8 cellular contexts compared by ENCODE assay signal in the genomic region with DNA sequence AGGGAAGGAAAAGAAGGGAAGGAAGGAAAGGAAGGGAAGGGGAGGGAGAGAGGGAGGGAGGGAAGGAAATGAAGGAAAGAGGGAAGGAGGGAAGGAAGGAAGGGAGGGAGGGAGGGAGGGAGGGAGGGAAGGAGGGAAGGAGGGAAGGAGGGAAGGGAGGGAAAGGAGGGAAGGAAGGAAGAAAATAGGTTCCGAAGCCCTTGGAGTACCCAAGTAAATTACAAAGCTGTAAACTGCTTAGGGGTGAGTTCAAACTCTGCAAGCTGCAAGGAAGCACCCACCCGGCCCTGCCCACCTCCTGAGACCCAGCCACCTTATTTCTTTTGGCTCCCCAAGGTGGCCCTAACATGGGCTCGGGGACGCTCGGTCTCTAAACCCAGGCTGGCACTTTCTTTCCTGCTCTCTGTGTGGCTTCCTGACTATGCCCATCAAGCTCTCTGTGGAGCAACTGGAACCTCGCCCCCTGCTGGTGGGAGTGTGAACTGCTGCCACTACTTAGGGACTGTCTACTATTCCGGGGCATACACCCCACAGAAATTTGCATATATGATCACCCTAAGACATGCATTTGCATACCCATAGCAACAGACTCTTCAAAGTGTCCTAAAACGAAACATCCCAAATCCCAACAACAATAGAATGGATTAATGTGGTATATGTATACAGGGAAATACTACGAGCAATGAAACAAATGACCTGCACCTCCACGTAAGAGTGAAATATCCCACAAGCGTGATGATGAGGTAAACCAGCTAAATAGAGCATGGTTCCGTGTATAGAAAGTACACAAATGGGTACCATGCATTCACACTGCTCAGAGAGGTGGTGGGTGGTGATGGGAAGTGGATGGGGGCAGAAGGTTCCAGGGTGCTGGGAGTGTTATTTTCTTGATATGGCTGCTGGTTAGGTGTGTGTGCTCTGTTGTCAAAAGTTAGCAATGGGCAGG.
DNase-seq lines count a peak whose midpoint lies in the region; ATAC-seq and TF ChIP-seq lines count a peak whose summit lies in the region.

No MANE protein-coding gene starts in this region.

- ATAC-seq in HG03095 (IDR thresholded peaks at IDR 0.05; ENCODE audit: unreplicated experiment) (peak; percentile 72), T-cell (replicated peaks in 1 of 4) (peak; percentile 45 to 81 (median 65)), right lobe of liver (peak; percentile 72 to 81 (median 79))
- ATAC-seq in activated naive CD8-positive, alpha-beta T cell treated with anti-CD3 and anti-CD28 coated beads, Interleukin-2, amount 50 U/mL, for 24 hours = peak; percentile 79

- H3K27me3 ChIP-seq in right lobe of liver = no peaks in the 10 kb centered on the region

- CTCF ChIA-PET in T-cell (lab: Charles Lee) = interaction anchor here (0.6 to 1.5 kb wide), 17 partner anchors 9 to 496 kb away, joined by 3 to 12 read pairs (median 3); no protein-coding TSS in a partner anchor

- H3K27ac ChIP-seq in right lobe of liver = no peak overlapping the region

- DNase-seq in SKM-1 treated with dmso at 0.1 percent for 144 hours (lab: John Stamatoyannopoulos, UW; ENCODE audit: unreplicated experiment) (peak; percentile 0), SKM-1 (lab: John Stamatoyannopoulos, UW; ENCODE audit: unreplicated experiment) (no peak), T-cell (peak; percentile 33 to 79 (median 62)), right lobe of liver (peak; percentile 56 to 66 (median 57)), GOT3 (lab: John Stamatoyannopoulos, UW) (no peak)
- peak; percentile 77 for DNase-seq in activated naive CD8-positive, alpha-beta T cell treated with anti-CD3 and anti-CD28 coated beads, Interleukin-2, amount 50 U/mL, for 24 hours
- peak; percentile 57 to 69 for DNase-seq in stimulated activated CD8-positive, alpha-beta memory T cell treated with anti-CD3 and anti-CD28 coated beads, Interleukin-4, amount 100 ng/mL, for 4 hours (ENCODE audit: low read depth in 2 of 2, low spot score in 1 of 2)

- POLR2A ChIA-PET in T-cell (lab: Charles Lee) = interaction anchor here in 1 of 2 donors (0.7 kb wide), 1 partner anchor 147 kb away, joined by 5 read pairs; no protein-coding TSS in a partner anchor

- peaks cover 12 to 17% (median 17%) of the 10 kb centered on the region in 3 donors for H3K4me1 Mint-ChIP-seq in T-cell
- peaks cover 22% of the 10 kb centered on the region for H3K4me1 Mint-ChIP-seq in activated naive CD8-positive, alpha-beta T cell treated with anti-CD3 and anti-CD28 coated beads, Interleukin-2, amount 50 U/mL, for 24 hours

- WGBS in right lobe of liver (ENCODE audit: insufficient coverage, low coverage, low lambda C conversion rate, missing lambda C conversion rate) = 51% methylated on average over 10 of the region's 12 CpGs

- H3K9me3 Mint-ChIP-seq in T-cell = no peaks in the 10 kb centered on the region
- H3K9me3 Mint-ChIP-seq in activated naive CD8-positive, alpha-beta T cell treated with anti-CD3 and anti-CD28 coated beads, Interleukin-2, amount 50 U/mL, for 24 hours = no peaks in the 10 kb centered on the region

- peak; percentile 67 to 82 (median 74) for TF ChIP-seq CTCF in right lobe of liver (IDR thresholded peaks at IDR 0.05)

- intact Hi-C loops in right lobe of liver (cut with DNase I) = no loop called here

- H3K4me3 Mint-ChIP-seq in T-cell = peak overlapping the region in 1 of 3 donors; percentile 45
- no peak overlapping the region for H3K4me3 Mint-ChIP-seq in activated naive CD8-positive, alpha-beta T cell treated with anti-CD3 and anti-CD28 coated beads, Interleukin-2, amount 50 U/mL, for 24 hours

- no peaks in the 10 kb centered on the region for H3K36me3 ChIP-seq in right lobe of liver

- H3K36me3 Mint-ChIP-seq in T-cell = no peaks in the 10 kb centered on the region
- H3K36me3 Mint-ChIP-seq in activated naive CD8-positive, alpha-beta T cell treated with anti-CD3 and anti-CD28 coated beads, Interleukin-2, amount 50 U/mL, for 24 hours (ENCODE audit: low read depth) = no peaks in the 10 kb centered on the region

- H3K27ac Mint-ChIP-seq in T-cell = peak overlapping the region in 1 of 2 donors; percentile 31
- H3K27ac Mint-ChIP-seq in activated naive CD8-positive, alpha-beta T cell treated with anti-CD3 and anti-CD28 coated beads, Interleukin-2, amount 50 U/mL, for 24 hours = peak overlapping the region; percentile 42

- no peaks in the 10 kb centered on the region for H3K9me3 ChIP-seq in right lobe of liver

- no peak overlapping the region for H3K4me3 ChIP-seq in right lobe of liver

- TF ChIP-seq POLR2A in right lobe of liver (IDR thresholded peaks at IDR 0.05) = no peak

- no peaks in the 10 kb centered on the region for H3K27me3 Mint-ChIP-seq in T-cell
- H3K27me3 Mint-ChIP-seq in activated naive CD8-positive, alpha-beta T cell treated with anti-CD3 and anti-CD28 coated beads, Interleukin-2, amount 50 U/mL, for 24 hours = no peaks in the 10 kb centered on the region

- no peaks in the 10 kb centered on the region for H3K4me1 ChIP-seq in right lobe of liver

Comparison
In these comparisons a context has a peak if more than half of its experiments do, and no peak if none do; other contexts are left out.
1. DNase-seq: peak in SKM-1 treated with dmso at 0.1 percent for 144 hours (single experiment), T-cell (34 of 34), activated naive CD8-positive, alpha-beta T cell treated with anti-CD3 and anti-CD28 coated beads, Interleukin-2, amount 50 U/mL, for 24 hours (single experiment), right lobe of liver (3 of 3) and stimulated activated CD8-positive, alpha-beta memory T cell treated with anti-CD3 and anti-CD28 coated beads, Interleukin-4, amount 100 ng/mL, for 4 hours (2 of 2); none in SKM-1 (single experiment) and GOT3 (single experiment).
2. Peak in every context shown above with its lines, with median percentiles within 50 percentile points of each other: ATAC-seq.